Comparison of ENCODE assay signal across 21 cellular contexts in the genomic region with DNA sequence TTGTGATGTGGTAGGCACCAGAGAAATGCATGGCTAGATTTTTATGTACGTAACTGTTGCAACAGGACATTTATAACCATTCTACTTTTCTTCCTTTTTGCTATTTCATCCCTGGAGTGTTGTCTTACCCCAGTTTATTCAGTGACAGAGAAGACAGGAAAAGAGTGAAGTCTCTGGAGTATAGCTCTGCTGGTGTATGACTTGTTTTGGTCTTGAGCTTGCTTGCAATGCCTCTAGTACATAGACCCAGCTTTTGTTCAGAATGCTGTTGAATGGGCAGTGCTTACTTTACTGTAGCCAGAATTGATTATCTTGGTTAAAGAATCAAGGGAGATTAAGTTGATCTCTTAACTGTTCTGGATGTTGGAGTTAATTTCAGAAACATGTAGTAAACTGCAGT.
DNase-seq lines count a peak whose midpoint lies in the region; ATAC-seq, FAIRE-seq and TF ChIP-seq lines count a peak whose summit lies in the region.
"Had no signal": no experiment of that assay in that cellular context is flagged by ENCODE, and none has a peak within 500 bp of the region (broad histone marks: within the 10 kb centered on the region; RNA-seq: fewer than 3 reads in every experiment).

No MANE protein-coding gene starts in this region.

- FAIRE-seq in GM12892 (lab: Jason Lieb, UNC): peak; percentile 44
- FAIRE-seq: astrocyte had no signal

- H3K27me3 Mint-ChIP-seq in WTC11 (ENCODE audit: low read depth): no peaks in the 10 kb centered on the region
- H3K27me3 Mint-ChIP-seq: activated T-helper 17 cell treated with anti-CD3 and anti-CD28 coated beads, Interleukin-2, amount 50 U/mL, for 72 hours had no signal

- CTCF ChIA-PET in WTC11 (lab: Charles Lee): no interaction called here

- POLR2A ChIA-PET in WTC11 (lab: Charles Lee): interaction anchor here (0.6 kb wide), 1 partner anchor 40 kb away, joined by 3 read pairs; no protein-coding TSS in a partner anchor

- TF ChIP-seq POLR2A in GM12892 (IDR thresholded peaks at IDR 0.05; ENCODE audit: low read depth, low read length): no peak

- H3K36me3 ChIP-seq in KMS-11 (ENCODE audit: insufficient read depth) (no peaks in the 10 kb centered on the region), neural cell (ENCODE audit: insufficient read depth, low read length) (no peaks in the 10 kb centered on the region)
- H3K36me3 ChIP-seq: transverse colon had no signal

- peak; percentile 53 for ATAC-seq in WTC11
- no peak for ATAC-seq in GM19328 (IDR thresholded peaks at IDR 0.05; ENCODE audit: unreplicated experiment)
- ATAC-seq: activated naive CD4-positive, alpha-beta T cell treated with anti-CD3 and anti-CD28 coated beads, Interleukin-2, amount 50 U/mL, for 72 hours; activated T-helper 17 cell treated with anti-CD3 and anti-CD28 coated beads, Interleukin-2, amount 50 U/mL, for 72 hours; foreskin keratinocyte had no signal

- H2AFZ ChIP-seq in KMS-11 (ENCODE audit: low read depth): no peak overlapping the region
- H2AFZ ChIP-seq in neural cell (ENCODE audit: low read depth, low read length): no peak overlapping the region

- H3K27ac ChIP-seq in KMS-11 (peak overlapping the region; percentile 41; the same call in 1 of the 2 replicates), neural cell (ENCODE audit: low read length) (peak overlapping the region; percentile 67)
- H3K27ac ChIP-seq: foreskin keratinocyte had no signal

- H3K4me1 ChIP-seq in KMS-11 (ENCODE audit: low read depth, poor library complexity, severe bottlenecking): peaks cover 78% of the 10 kb centered on the region
- H3K4me1 ChIP-seq: foreskin keratinocyte had no signal

- H4K20me1 ChIP-seq in KMS-11 (ENCODE audit: insufficient read depth): peaks cover 69% of the 10 kb centered on the region
- peaks cover 9% of the 10 kb centered on the region for H4K20me1 ChIP-seq in neural cell (ENCODE audit: insufficient read depth)

- H3K4me2 ChIP-seq in KMS-11 (peak overlapping the region; percentile 52), neural cell (ENCODE audit: low read length) (peak overlapping the region; percentile 22)

- H3K27me3 ChIP-seq in KMS-11 (ENCODE audit: insufficient read depth, low read depth) (no peaks in the 10 kb centered on the region), neural cell (ENCODE audit: insufficient read depth, low read depth, low read length) (no peaks in the 10 kb centered on the region)
- H3K27me3 ChIP-seq: foreskin keratinocyte, transverse colon had no signal

- peaks cover 46% of the 10 kb centered on the region for H3K4me1 Mint-ChIP-seq in WTC11
- H3K4me1 Mint-ChIP-seq: activated T-helper 17 cell treated with anti-CD3 and anti-CD28 coated beads, Interleukin-2, amount 50 U/mL, for 72 hours had no signal

- H3F3A ChIP-seq in neural cell (ENCODE audit: insufficient read depth, low read length, poor library complexity, severe bottlenecking): peaks cover 16% of the 10 kb centered on the region

- peaks cover 98% of the 10 kb centered on the region for H3K79me2 ChIP-seq in KMS-11 (ENCODE audit: insufficient read depth, low read depth)
- peaks cover 91% of the 10 kb centered on the region for H3K79me2 ChIP-seq in neural cell (replicated peaks; ENCODE audit: insufficient read depth, low read length)

- no peak for TF ChIP-seq RAD21 in neural cell (conservative IDR thresholded peaks at IDR 0.05)

- TF ChIP-seq CTCF in KMS-11 (conservative IDR thresholded peaks at IDR 0.05; ENCODE audit: low read depth, low read length) (no peak), WTC11 (IDR thresholded peaks at IDR 0.05) (no peak), neural cell (IDR thresholded peaks at IDR 0.05; ENCODE audit: poor library complexity, severe bottlenecking) (no peak)

- H3K9me2 ChIP-seq in neural cell (ENCODE audit: insufficient read depth, low read length): no peaks in the 10 kb centered on the region

- DNase-seq in GM12892 (ENCODE audit: insufficient read length) (no peak), WTC11 (ENCODE audit: low spot score) (no peak), ureter (ENCODE audit: low spot score) (no peak), LoVo (ENCODE audit: low spot score) (no peak), kidney glomerular epithelial cell (lab: John Stamatoyannopoulos, UW) (no peak)
- DNase-seq: DMS53, erythroblast, foreskin keratinocyte, hypothalamus, islet precursor cell, NCI-H1694 treated with DMSO at 0.1 percent for 48 hours, occipital lobe, retina, SIG-M5, transverse colon had no signal

- no peaks in the 10 kb centered on the region for H3K9me3 ChIP-seq in neural cell (ENCODE audit: low read length)
- H3K9me3 ChIP-seq: transverse colon had no signal

- H3K4me3 ChIP-seq in KMS-11 (IDR thresholded peaks at IDR 0.05; ENCODE audit: insufficient read depth, low read depth, low read length): no peak overlapping the region
- H3K4me3 ChIP-seq in neural cell (ENCODE audit: low read length): peak overlapping the region; percentile 21
- H3K4me3 ChIP-seq: transverse colon had no signal

- peaks cover 2% of the 10 kb centered on the region for H3K9me3 Mint-ChIP-seq in WTC11
- H3K9me3 Mint-ChIP-seq: activated naive CD4-positive, alpha-beta T cell treated with anti-CD3 and anti-CD28 coated beads, Interleukin-2, amount 50 U/mL, for 72 hours; activated T-helper 17 cell treated with anti-CD3 and anti-CD28 coated beads, Interleukin-2, amount 50 U/mL, for 72 hours had no signal

- H3K36me3 Mint-ChIP-seq in WTC11: peaks cover 1% of the 10 kb centered on the region; the same call in 1 of the 2 replicates
- H3K36me3 Mint-ChIP-seq: activated naive CD4-positive, alpha-beta T cell treated with anti-CD3 and anti-CD28 coated beads, Interleukin-2, amount 50 U/mL, for 72 hours had no signal

- H3K27ac Mint-ChIP-seq in WTC11: peak overlapping the region; percentile 3
- H3K27ac Mint-ChIP-seq: activated naive CD4-positive, alpha-beta T cell treated with anti-CD3 and anti-CD28 coated beads, Interleukin-2, amount 50 U/mL, for 72 hours; activated T-helper 17 cell treated with anti-CD3 and anti-CD28 coated beads, Interleukin-2, amount 50 U/mL, for 72 hours had no signal

- TF ChIP-seq EP300 in neural cell (conservative IDR thresholded peaks at IDR 0.05; ENCODE audit: poor library complexity, severe bottlenecking): no peak

- H3K9ac ChIP-seq in KMS-11 (no peak overlapping the region), neural cell (ENCODE audit: low read length) (no peak overlapping the region)

- no peak overlapping the region for H3K4me3 Mint-ChIP-seq in WTC11
- H3K4me3 Mint-ChIP-seq: activated T-helper 17 cell treated with anti-CD3 and anti-CD28 coated beads, Interleukin-2, amount 50 U/mL, for 72 hours had no signal

TF ChIP-seq in WTC11, 78 proteins besides CTCF, POLR2A, EP300 and RAD21 (continues in another document):
- TF ChIP-seq, protein P1, sequence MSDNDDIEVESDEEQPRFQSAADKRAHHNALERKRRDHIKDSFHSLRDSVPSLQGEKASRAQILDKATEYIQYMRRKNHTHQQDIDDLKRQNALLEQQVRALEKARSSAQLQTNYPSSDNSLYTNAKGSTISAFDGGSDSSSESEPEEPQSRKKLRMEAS (CRISPR knock-in tag; IDR thresholded peaks at IDR 0.05): no peak
- TF ChIP-seq TP53 (CRISPR knock-in tag; IDR thresholded peaks at IDR 0.05) (no peak), SMAD3 (CRISPR knock-in tag; IDR thresholded peaks at IDR 0.05; ENCODE audit: borderline replicate concordance) (no peak), ZNF671 (CRISPR knock-in tag; IDR thresholded peaks at IDR 0.05) (no peak), TCF7 (CRISPR knock-in tag; IDR thresholded peaks at IDR 0.05; ENCODE audit: low read depth) (no peak)
- TF ChIP-seq, protein P2, sequence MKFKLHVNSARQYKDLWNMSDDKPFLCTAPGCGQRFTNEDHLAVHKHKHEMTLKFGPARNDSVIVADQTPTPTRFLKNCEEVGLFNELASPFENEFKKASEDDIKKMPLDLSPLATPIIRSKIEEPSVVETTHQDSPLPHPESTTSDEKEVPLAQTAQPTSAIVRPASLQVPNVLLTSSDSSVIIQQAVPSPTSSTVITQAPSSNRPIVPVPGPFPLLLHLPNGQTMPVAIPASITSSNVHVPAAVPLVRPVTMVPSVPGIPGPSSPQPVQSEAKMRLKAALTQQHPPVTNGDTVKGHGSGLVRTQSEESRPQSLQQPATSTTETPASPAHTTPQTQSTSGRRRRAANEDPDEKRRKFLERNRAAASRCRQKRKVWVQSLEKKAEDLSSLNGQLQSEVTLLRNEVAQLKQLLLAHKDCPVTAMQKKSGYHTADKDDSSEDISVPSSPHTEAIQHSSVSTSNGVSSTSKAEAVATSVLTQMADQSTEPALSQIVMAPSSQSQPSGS (CRISPR knock-in tag; IDR thresholded peaks at IDR 0.05; ENCODE audit: borderline replicate concordance, low read depth): no peak

TF ChIP-seq in neural cell, 6 proteins besides CTCF, POLR2A, EP300 and RAD21:
- TF ChIP-seq SMC3 (conservative IDR thresholded peaks at IDR 0.05; ENCODE audit: poor library complexity) (no peak), MXI1 (conservative IDR thresholded peaks at IDR 0.05; ENCODE audit: poor library complexity, severe bottlenecking) (no peak), TAF1 (IDR thresholded peaks at IDR 0.05; ENCODE audit: low read depth) (no peak), POLR2AphosphoS5 (IDR thresholded peaks at IDR 0.05) (no peak), EZH2 (IDR thresholded peaks at IDR 0.05; ENCODE audit: borderline replicate concordance, insufficient read depth, low read length, poor library complexity, severe bottlenecking) (no peak)
- TF ChIP-seq, protein P3, sequence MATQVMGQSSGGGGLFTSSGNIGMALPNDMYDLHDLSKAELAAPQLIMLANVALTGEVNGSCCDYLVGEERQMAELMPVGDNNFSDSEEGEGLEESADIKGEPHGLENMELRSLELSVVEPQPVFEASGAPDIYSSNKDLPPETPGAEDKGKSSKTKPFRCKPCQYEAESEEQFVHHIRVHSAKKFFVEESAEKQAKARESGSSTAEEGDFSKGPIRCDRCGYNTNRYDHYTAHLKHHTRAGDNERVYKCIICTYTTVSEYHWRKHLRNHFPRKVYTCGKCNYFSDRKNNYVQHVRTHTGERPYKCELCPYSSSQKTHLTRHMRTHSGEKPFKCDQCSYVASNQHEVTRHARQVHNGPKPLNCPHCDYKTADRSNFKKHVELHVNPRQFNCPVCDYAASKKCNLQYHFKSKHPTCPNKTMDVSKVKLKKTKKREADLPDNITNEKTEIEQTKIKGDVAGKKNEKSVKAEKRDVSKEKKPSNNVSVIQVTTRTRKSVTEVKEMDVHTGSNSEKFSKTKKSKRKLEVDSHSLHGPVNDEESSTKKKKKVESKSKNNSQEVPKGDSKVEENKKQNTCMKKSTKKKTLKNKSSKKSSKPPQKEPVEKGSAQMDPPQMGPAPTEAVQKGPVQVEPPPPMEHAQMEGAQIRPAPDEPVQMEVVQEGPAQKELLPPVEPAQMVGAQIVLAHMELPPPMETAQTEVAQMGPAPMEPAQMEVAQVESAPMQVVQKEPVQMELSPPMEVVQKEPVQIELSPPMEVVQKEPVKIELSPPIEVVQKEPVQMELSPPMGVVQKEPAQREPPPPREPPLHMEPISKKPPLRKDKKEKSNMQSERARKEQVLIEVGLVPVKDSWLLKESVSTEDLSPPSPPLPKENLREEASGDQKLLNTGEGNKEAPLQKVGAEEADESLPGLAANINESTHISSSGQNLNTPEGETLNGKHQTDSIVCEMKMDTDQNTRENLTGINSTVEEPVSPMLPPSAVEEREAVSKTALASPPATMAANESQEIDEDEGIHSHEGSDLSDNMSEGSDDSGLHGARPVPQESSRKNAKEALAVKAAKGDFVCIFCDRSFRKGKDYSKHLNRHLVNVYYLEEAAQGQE (IDR thresholded peaks at IDR 0.05; ENCODE audit: borderline replicate concordance): no peak
TF ChIP-seq in neural cell: peak in this region for 0.
